Comparison of ENCODE assay signal across 8 cellular contexts in the genomic region with DNA sequence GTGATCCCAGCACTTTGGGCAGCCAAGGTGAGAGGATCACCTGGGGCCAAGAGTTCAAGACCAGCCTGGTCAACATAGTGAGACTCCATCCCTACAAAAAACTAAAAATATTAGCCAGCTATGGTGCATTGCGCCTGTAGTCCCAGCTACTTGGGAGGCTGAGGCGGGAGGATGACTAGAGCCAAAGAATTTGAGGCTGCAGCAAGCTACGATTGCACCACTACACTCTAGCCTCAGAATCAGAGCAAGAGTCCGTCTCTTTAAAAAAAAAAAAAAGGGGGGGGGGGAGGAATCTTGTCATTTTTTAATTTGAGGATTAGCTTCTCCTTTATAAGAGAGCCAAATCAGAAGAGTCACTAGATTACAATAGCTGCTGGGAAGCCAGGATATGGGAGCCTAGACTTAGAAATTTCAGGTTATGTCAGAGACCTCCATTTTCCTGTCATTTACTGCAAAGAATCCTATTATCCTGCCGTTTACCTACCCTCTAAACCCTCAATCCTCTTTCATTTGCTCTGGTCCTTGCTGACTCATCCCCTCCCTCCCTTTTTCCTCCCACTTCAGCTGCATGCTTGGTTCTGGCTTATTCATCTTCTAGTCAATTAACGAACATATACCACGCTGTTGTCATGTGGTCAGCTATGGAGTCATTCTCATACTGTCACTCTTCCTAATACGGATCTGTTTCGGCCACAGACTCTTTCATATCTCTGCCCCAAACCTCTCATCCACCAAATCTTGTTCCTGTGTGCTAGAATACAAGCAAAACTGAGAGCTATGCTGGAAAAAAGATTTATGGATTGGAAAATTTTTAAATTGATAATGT.
A peak's percentile ranks its signal among the peaks of the same experiment; 100 is the strongest.
DNase-seq lines count a peak whose midpoint lies in the region; ATAC-seq and TF ChIP-seq lines count a peak whose summit lies in the region.

No MANE protein-coding gene starts in this region.

- no peaks in the 10 kb centered on the region for H3K27me3 ChIP-seq in HAP-1 (ENCODE audit: low read depth)
- H3K27me3 ChIP-seq in KMS-11 (ENCODE audit: insufficient read depth, low read depth): no peaks in the 10 kb centered on the region

- H3K4me1 ChIP-seq in HAP-1 (peaks cover 24% of the 10 kb centered on the region), KMS-11 (ENCODE audit: low read depth, poor library complexity, severe bottlenecking) (peaks cover 42% of the 10 kb centered on the region)

- no peaks in the 10 kb centered on the region for H3K9me3 Mint-ChIP-seq in stimulated activated memory B cell treated with anti-CD40 and anti-IgM and Interleukin-4, amounts not matched to agents 10 μg/mL and 1 μg/mL and 100 μg/mL, for 72 hours
- H3K9me3 Mint-ChIP-seq in T-cell: peaks cover 0 to 11% (median 0%) of the 10 kb centered on the region in 3 donors

- CTCF ChIA-PET in T-cell (lab: Charles Lee): interaction anchor here (0.6 to 1.1 kb wide), 4 partner anchors 10 to 111 kb away, joined by 3 to 4 read pairs (median 3); no protein-coding TSS in a partner anchor

- H3K4me1 Mint-ChIP-seq in stimulated activated memory B cell treated with anti-CD40 and anti-IgM and Interleukin-4, amounts not matched to agents 10 μg/mL and 1 μg/mL and 100 μg/mL, for 72 hours: peaks cover 31% of the 10 kb centered on the region
- peaks cover 26 to 54% (median 50%) of the 10 kb centered on the region in 3 donors for H3K4me1 Mint-ChIP-seq in T-cell

- peak overlapping the region; percentile 46 for H3K4me2 ChIP-seq in KMS-11

- no peak overlapping the region for H3K4me3 ChIP-seq in HAP-1
- H3K4me3 ChIP-seq in KMS-11 (IDR thresholded peaks at IDR 0.05; ENCODE audit: insufficient read depth, low read depth, low read length): no peak overlapping the region

- peak; percentile 95 for ATAC-seq in stimulated activated memory B cell treated with anti-CD40 and anti-IgM and Interleukin-4, amounts not matched to agents 10 μg/mL and 1 μg/mL and 100 μg/mL, for 72 hours
- no peak for ATAC-seq in T-cell (replicated peaks in 1 of 4)

- H3K36me3 ChIP-seq in HAP-1 (replicated peaks) (0 out of 2 replicates have a peak, but pooled peaks cover 2% of the 10 kb centered on the region), KMS-11 (ENCODE audit: insufficient read depth) (no peaks in the 10 kb centered on the region)

- POLR2A ChIA-PET in T-cell (lab: Charles Lee): interaction anchor here in 1 of 2 donors (0.5 kb wide), 1 partner anchor 12 kb away, joined by 4 read pairs; no protein-coding TSS in a partner anchor

- no peak overlapping the region for H3K4me3 Mint-ChIP-seq in stimulated activated memory B cell treated with anti-CD40 and anti-IgM and Interleukin-4, amounts not matched to agents 10 μg/mL and 1 μg/mL and 100 μg/mL, for 72 hours
- no peak overlapping the region for H3K4me3 Mint-ChIP-seq in T-cell

- H3K27ac Mint-ChIP-seq in stimulated activated memory B cell treated with anti-CD40 and anti-IgM and Interleukin-4, amounts not matched to agents 10 μg/mL and 1 μg/mL and 100 μg/mL, for 72 hours: no peak overlapping the region
- H3K27ac Mint-ChIP-seq in T-cell: peak overlapping the region in 1 of 2 donors; percentile 42

- in situ Hi-C loops in HAP-1 (cut with MboI; ENCODE audit: low sequenced_read_pairs): no loop called here

- H3K9ac ChIP-seq in KMS-11: no peak overlapping the region; the same call in 1 of the 2 replicates

- H2AFZ ChIP-seq in KMS-11 (ENCODE audit: low read depth): no peak overlapping the region

- H3K27ac ChIP-seq in KMS-11: peak overlapping the region; percentile 8; the same call in 1 of the 2 replicates

- no peaks in the 10 kb centered on the region for H3K9me3 ChIP-seq in HAP-1

- no peak for TF ChIP-seq CTCF in KMS-11 (conservative IDR thresholded peaks at IDR 0.05; ENCODE audit: low read depth, low read length)

- no peaks in the 10 kb centered on the region for H3K79me2 ChIP-seq in KMS-11 (ENCODE audit: insufficient read depth, low read depth)

- H4K20me1 ChIP-seq in KMS-11 (ENCODE audit: insufficient read depth): no peaks in the 10 kb centered on the region

- H3K36me3 Mint-ChIP-seq in stimulated activated memory B cell treated with anti-CD40 and anti-IgM and Interleukin-4, amounts not matched to agents 10 μg/mL and 1 μg/mL and 100 μg/mL, for 72 hours: peaks cover 50% of the 10 kb centered on the region
- H3K36me3 Mint-ChIP-seq in T-cell: peaks cover 51% of the 10 kb centered on the region

- no peaks in the 10 kb centered on the region for H3K27me3 Mint-ChIP-seq in stimulated activated memory B cell treated with anti-CD40 and anti-IgM and Interleukin-4, amounts not matched to agents 10 μg/mL and 1 μg/mL and 100 μg/mL, for 72 hours
- no peaks in the 10 kb centered on the region for H3K27me3 Mint-ChIP-seq in T-cell

- DNase-seq in stimulated activated naive CD4-positive, alpha-beta T cell treated with Interleukin-2 at 50 U/mL for 16 hours (lab: John Stamatoyannopoulos, UW): peak; percentile 61
- no peak for DNase-seq in stimulated activated naive CD4-positive, alpha-beta T cell (lab: John Stamatoyannopoulos, UW)
- DNase-seq in HAP-1 (ENCODE audit: low spot score in 2 of 2) (peak; percentile 49 to 56), globus pallidus (ENCODE audit: low spot score) (peak; percentile 7), T-cell (no peak)
- DNase-seq in activated CD4-positive, alpha-beta T cell treated with anti-CD3 and anti-CD28 coated beads for 4 hours: peak; percentile 5 to 16

Comparison
In these comparisons a context has a peak if more than half of its experiments do, and no peak if none do; other contexts are left out.
1. DNase-seq: peak in stimulated activated naive CD4-positive, alpha-beta T cell treated with Interleukin-2 at 50 U/mL for 16 hours (single experiment), HAP-1 (2 of 2), activated CD4-positive, alpha-beta T cell treated with anti-CD3 and anti-CD28 coated beads for 4 hours (2 of 2) and globus pallidus (single experiment); none in stimulated activated naive CD4-positive, alpha-beta T cell (0 of 6) and T-cell (0 of 34).